8 cellular contexts compared by ENCODE assay signal in genomic region chr9:105114956-105115728, GRCh38.
DNase-seq lines count a peak whose midpoint lies in the region; ATAC-seq and TF ChIP-seq lines count a peak whose summit lies in the region.

No MANE protein-coding gene starts in this region.

- CTCF ChIA-PET in activated B cell treated with CpG ODN at 0.5 μM for 24 hours (lab: Charles Lee) = no interaction called here
- CTCF ChIA-PET in GM10248 (lab: Yijun Ruan, JAX) = interaction anchor here (1.0 to 1.1 kb wide), 2 partner anchors 56 to 254 kb away, joined by 3 read pairs; no protein-coding TSS in a partner anchor

- DNase-seq in CD1c-positive myeloid dendritic cell (ENCODE audit: extremely low spot score) (peak; percentile 83), activated B cell treated with CpG ODN at 0.5 μM for 24 hours (no peak), iris pigment epithelial cell (ENCODE audit: low read depth) (peak; percentile 47), GM10248 (ENCODE audit: extremely low spot score) (no peak), putamen (ENCODE audit: low spot score) (no peak), NCI-H1436 treated with DMSO at 0.1 percent for 48 hours (lab: John Stamatoyannopoulos, UW) (no peak)

- POLR2A ChIA-PET in activated B cell treated with CpG ODN at 0.5 μM for 24 hours (lab: Charles Lee) (no interaction called here), GM10248 (lab: Yijun Ruan, JAX) (no interaction called here)

- ATAC-seq in GM19395 (IDR thresholded peaks at IDR 0.05; ENCODE audit: unreplicated experiment) (peak; percentile 80), HG03469 (IDR thresholded peaks at IDR 0.05; ENCODE audit: unreplicated experiment) (peak; percentile 81), activated B cell treated with CpG ODN at 0.5 μM for 24 hours (ENCODE audit: low read depth) (peak; percentile 37)

- TF ChIP-seq CTCF in activated B cell treated with CpG ODN at 0.5 μM for 24 hours (IDR thresholded peaks at IDR 0.05) (no peak), GM10248 (IDR thresholded peaks at IDR 0.05; ENCODE audit: control extremely low read depth, extremely low read depth, low read depth, missing control alignments) (no peak)

- intact Hi-C loops in activated B cell treated with CpG ODN at 0.5 μM for 24 hours (cut with micrococcal nuclease) = no loop called here

- H3K4me3 Mint-ChIP-seq in activated B cell treated with CpG ODN at 0.5 μM for 24 hours = peak overlapping the region; percentile 4

- peaks cover under 1% of the 10 kb centered on the region for H3K27me3 Mint-ChIP-seq in activated B cell treated with CpG ODN at 0.5 μM for 24 hours

- no peaks in the 10 kb centered on the region for H3K9me3 Mint-ChIP-seq in activated B cell treated with CpG ODN at 0.5 μM for 24 hours

- peaks cover 19% of the 10 kb centered on the region for H3K4me1 Mint-ChIP-seq in activated B cell treated with CpG ODN at 0.5 μM for 24 hours

- no peak overlapping the region for H3K27ac Mint-ChIP-seq in activated B cell treated with CpG ODN at 0.5 μM for 24 hours

- no peaks in the 10 kb centered on the region for H3K36me3 Mint-ChIP-seq in activated B cell treated with CpG ODN at 0.5 μM for 24 hours (ENCODE audit: low read depth)

Comparison
In these comparisons a context has a peak if more than half of its experiments do, and no peak if none do; other contexts are left out.
1. DNase-seq: peak in CD1c-positive myeloid dendritic cell (single experiment) and iris pigment epithelial cell (single experiment); none in activated B cell treated with CpG ODN at 0.5 μM for 24 hours (single experiment), GM10248 (single experiment), putamen (single experiment) and NCI-H1436 treated with DMSO at 0.1 percent for 48 hours (single experiment).
2. Peak in every context shown above with its lines, with median percentiles within 50 percentile points of each other: ATAC-seq.